Comparison of ENCODE assay signal across 1 cellular context in the genomic region with DNA sequence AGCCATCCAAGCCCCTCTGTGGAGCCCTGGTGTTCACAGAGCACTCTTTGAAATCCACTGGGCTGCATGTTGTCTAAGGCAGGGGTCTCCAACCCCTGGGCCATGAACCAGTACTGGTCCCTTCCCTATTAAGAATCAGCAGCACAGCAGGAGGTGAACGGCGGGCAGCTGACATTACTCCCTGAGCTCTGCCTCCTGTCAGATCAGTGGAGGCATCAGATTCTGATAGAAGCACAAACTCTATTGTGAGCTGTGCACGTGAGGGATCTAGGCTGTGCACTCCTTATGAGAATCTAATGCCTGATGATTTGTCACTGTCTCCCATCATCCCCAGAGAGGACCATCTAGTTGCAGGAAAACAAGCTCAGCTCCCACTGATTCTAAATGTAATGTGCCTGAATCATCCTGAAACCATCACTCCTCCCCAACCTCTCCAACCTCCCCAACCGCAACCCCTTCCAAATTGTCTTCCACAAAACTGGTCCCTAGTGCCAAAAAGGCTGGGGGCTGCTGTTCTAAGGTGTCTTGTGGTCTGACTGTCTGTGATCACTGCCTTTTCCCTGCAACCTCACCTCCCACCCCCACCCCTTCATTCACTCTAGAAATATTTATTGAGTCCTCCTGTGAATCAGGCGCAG.
TF ChIP-seq lines count a peak whose summit lies in the region.

No MANE protein-coding gene starts in this region.

TF ChIP-seq in GM23338, 12 proteins besides CTCF, POLR2A, EP300 and RAD21 (continued from another document):
- TF ChIP-seq, protein P1, sequence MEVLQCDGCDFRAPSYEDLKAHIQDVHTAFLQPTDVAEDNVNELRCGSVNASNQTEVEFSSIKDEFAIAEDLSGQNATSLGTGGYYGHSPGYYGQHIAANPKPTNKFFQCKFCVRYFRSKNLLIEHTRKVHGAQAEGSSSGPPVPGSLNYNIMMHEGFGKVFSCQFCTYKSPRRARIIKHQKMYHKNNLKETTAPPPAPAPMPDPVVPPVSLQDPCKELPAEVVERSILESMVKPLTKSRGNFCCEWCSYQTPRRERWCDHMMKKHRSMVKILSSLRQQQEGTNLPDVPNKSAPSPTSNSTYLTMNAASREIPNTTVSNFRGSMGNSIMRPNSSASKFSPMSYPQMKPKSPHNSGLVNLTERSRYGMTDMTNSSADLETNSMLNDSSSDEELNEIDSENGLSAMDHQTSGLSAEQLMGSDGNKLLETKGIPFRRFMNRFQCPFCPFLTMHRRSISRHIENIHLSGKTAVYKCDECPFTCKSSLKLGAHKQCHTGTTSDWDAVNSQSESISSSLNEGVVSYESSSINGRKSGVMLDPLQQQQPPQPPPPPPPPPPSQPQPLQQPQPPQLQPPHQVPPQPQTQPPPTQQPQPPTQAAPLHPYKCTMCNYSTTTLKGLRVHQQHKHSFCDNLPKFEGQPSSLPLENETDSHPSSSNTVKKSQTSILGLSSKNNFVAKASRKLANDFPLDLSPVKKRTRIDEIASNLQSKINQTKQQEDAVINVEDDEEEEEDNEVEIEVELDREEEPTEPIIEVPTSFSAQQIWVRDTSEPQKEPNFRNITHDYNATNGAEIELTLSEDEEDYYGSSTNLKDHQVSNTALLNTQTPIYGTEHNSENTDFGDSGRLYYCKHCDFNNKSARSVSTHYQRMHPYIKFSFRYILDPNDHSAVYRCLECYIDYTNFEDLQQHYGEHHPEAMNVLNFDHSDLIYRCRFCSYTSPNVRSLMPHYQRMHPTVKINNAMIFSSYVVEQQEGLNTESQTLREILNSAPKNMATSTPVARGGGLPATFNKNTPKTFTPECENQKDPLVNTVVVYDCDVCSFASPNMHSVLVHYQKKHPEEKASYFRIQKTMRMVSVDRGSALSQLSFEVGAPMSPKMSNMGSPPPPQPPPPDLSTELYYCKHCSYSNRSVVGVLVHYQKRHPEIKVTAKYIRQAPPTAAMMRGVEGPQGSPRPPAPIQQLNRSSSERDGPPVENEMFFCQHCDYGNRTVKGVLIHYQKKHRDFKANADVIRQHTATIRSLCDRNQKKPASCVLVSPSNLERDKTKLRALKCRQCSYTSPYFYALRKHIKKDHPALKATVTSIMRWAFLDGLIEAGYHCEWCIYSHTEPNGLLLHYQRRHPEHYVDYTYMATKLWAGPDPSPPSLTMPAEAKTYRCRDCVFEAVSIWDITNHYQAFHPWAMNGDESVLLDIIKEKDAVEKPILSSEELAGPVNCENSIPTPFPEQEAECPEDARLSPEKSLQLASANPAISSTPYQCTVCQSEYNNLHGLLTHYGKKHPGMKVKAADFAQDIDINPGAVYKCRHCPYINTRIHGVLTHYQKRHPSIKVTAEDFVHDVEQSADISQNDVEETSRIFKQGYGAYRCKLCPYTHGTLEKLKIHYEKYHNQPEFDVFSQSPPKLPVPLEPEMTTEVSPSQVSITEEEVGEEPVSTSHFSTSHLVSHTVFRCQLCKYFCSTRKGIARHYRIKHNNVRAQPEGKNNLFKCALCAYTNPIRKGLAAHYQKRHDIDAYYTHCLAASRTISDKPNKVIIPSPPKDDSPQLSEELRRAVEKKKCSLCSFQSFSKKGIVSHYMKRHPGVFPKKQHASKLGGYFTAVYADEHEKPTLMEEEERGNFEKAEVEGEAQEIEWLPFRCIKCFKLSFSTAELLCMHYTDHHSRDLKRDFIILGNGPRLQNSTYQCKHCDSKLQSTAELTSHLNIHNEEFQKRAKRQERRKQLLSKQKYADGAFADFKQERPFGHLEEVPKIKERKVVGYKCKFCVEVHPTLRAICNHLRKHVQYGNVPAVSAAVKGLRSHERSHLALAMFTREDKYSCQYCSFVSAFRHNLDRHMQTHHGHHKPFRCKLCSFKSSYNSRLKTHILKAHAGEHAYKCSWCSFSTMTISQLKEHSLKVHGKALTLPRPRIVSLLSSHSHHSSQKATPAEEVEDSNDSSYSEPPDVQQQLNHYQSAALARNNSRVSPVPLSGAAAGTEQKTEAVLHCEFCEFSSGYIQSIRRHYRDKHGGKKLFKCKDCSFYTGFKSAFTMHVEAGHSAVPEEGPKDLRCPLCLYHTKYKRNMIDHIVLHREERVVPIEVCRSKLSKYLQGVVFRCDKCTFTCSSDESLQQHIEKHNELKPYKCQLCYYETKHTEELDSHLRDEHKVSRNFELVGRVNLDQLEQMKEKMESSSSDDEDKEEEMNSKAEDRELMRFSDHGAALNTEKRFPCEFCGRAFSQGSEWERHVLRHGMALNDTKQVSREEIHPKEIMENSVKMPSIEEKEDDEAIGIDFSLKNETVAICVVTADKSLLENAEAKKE (CRISPR knock-in tag; IDR thresholded peaks at IDR 0.05) = no peak
- TF ChIP-seq STAT1 (IDR thresholded peaks at IDR 0.05; ENCODE audit: unreplicated experiment) (no peak), EZH2 (IDR thresholded peaks at IDR 0.05; ENCODE audit: low read depth, unreplicated experiment) (no peak), ZNF331 (CRISPR knock-in tag; IDR thresholded peaks at IDR 0.05; ENCODE audit: low read depth) (no peak), POLR2AphosphoS5 (IDR thresholded peaks at IDR 0.05; ENCODE audit: low read depth) (no peak), JUNB (IDR thresholded peaks at IDR 0.05; ENCODE audit: unreplicated experiment) (no peak), NANOG (IDR thresholded peaks at IDR 0.05; ENCODE audit: borderline replicate concordance) (no peak), EZH2phosphoT487 (IDR thresholded peaks at IDR 0.05; ENCODE audit: unreplicated experiment) (no peak)
- TF ChIP-seq, protein P2, sequence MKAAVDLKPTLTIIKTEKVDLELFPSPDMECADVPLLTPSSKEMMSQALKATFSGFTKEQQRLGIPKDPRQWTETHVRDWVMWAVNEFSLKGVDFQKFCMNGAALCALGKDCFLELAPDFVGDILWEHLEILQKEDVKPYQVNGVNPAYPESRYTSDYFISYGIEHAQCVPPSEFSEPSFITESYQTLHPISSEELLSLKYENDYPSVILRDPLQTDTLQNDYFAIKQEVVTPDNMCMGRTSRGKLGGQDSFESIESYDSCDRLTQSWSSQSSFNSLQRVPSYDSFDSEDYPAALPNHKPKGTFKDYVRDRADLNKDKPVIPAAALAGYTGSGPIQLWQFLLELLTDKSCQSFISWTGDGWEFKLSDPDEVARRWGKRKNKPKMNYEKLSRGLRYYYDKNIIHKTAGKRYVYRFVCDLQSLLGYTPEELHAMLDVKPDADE (IDR thresholded peaks at IDR 0.05) = no peak
- TF ChIP-seq, protein P3, sequence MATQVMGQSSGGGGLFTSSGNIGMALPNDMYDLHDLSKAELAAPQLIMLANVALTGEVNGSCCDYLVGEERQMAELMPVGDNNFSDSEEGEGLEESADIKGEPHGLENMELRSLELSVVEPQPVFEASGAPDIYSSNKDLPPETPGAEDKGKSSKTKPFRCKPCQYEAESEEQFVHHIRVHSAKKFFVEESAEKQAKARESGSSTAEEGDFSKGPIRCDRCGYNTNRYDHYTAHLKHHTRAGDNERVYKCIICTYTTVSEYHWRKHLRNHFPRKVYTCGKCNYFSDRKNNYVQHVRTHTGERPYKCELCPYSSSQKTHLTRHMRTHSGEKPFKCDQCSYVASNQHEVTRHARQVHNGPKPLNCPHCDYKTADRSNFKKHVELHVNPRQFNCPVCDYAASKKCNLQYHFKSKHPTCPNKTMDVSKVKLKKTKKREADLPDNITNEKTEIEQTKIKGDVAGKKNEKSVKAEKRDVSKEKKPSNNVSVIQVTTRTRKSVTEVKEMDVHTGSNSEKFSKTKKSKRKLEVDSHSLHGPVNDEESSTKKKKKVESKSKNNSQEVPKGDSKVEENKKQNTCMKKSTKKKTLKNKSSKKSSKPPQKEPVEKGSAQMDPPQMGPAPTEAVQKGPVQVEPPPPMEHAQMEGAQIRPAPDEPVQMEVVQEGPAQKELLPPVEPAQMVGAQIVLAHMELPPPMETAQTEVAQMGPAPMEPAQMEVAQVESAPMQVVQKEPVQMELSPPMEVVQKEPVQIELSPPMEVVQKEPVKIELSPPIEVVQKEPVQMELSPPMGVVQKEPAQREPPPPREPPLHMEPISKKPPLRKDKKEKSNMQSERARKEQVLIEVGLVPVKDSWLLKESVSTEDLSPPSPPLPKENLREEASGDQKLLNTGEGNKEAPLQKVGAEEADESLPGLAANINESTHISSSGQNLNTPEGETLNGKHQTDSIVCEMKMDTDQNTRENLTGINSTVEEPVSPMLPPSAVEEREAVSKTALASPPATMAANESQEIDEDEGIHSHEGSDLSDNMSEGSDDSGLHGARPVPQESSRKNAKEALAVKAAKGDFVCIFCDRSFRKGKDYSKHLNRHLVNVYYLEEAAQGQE (IDR thresholded peaks at IDR 0.05; ENCODE audit: unreplicated experiment) = no peak
TF ChIP-seq in GM23338: peak in this region for 0.
